28 cellular contexts compared by ENCODE assay signal in the genomic region with DNA sequence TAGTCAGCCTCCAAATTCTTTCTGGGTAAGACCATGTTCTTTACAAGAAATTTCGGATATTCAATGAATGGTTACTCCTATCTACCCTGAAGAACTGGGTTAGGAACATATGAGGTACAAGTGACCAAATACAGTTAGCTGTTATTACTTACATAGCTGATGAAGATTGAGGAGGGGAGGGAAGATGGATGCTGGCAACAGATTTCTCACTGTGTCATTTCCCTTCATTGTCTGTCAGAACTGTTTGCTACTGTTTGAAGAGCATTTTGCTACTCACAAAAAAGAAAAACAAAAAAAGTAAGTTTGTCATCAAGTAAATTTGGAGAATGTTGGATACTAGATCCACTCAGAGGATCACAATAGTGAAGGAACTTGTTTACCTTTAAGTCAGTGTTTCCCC. TPM values are rescaled to one million over a fixed set of nuclear protein-coding genes. Genes with fewer than 3 reads are reported as not detected.
DNase-seq lines count a peak whose midpoint lies in the region; ATAC-seq and TF ChIP-seq lines count a peak whose summit lies in the region.
"Had no signal": no experiment of that assay in that cellular context is flagged by ENCODE, and none has a peak within 500 bp of the region (broad histone marks: within the 10 kb centered on the region; RNA-seq: fewer than 3 reads in every experiment).

No MANE protein-coding gene starts in this region.

- no peak for TF ChIP-seq POLR2A in heart left ventricle (IDR thresholded peaks at IDR 0.05)

- H3K4me3 ChIP-seq in heart left ventricle, result no peak overlapping the region
- H3K4me3 ChIP-seq: MG63, PC-9, SJSA1 had no signal

- DNase-seq in heart left ventricle, result no peak
- no peak for DNase-seq in cardiac septum (ENCODE audit: low spot score)
- peak; percentile 82 for DNase-seq in dermis blood vessel endothelial cell
- DNase-seq in lung microvascular endothelial cell (ENCODE audit: low read depth in 2 of 2), result peak; percentile 64 to 76
- peak; percentile 75 for DNase-seq in pulmonary artery endothelial cell (ENCODE audit: low read depth, low spot score)
- DNase-seq in AG08395 (ENCODE audit: low spot score), result no peak
- no peak for DNase-seq in activated CD4-positive, alpha-beta T cell treated with anti-CD3 and anti-CD28 coated beads for 1 hour
- no peak for DNase-seq in foreskin melanocyte
- DNase-seq: 8988T, ACHN, Calu3, DMS79 treated with DMSO at 0.1 percent for 48 hours, GF-D8, H7, Kasumi-1, MG63, NCI-H1105 treated with DMSO at 0.1 percent for 48 hours, NCI-H146, NCI-H1930, NCI-H2107, NCI-H446, NCI-H524 treated with DMSO at 0.1 percent for 48 hours, PC-9, Right ventricle myocardium superior, RPMI8226 had no signal

- no peaks in the 10 kb centered on the region for H3K9me3 ChIP-seq in heart left ventricle
- H3K9me3 ChIP-seq: MG63, SJSA1 had no signal

- ATAC-seq in heart left ventricle, result no peak
- ATAC-seq: HepG2 had no signal

- WGBS in heart left ventricle, 4 donors, result 66 to 77% (median 70%) methylated on average over 1 of the region's 1 CpG

- H3K27me3 ChIP-seq in heart left ventricle, result no peaks in the 10 kb centered on the region
- H3K27me3 ChIP-seq: MG63, SJSA1 had no signal

- peaks cover 0 to 17% (median 7%) of the 10 kb centered on the region in 12 donors for H3K4me1 ChIP-seq in heart left ventricle

- H3K27ac ChIP-seq in heart left ventricle, result peak overlapping the region in 8 of 12 donors; percentile 20 to 70 (median 40)
- H3K27ac ChIP-seq: HL-60, PC-9, SJSA1 had no signal

- TF ChIP-seq CTCF in heart left ventricle (IDR thresholded peaks at IDR 0.05), result no peak

- H3K36me3 ChIP-seq in heart left ventricle, result no peaks in the 10 kb centered on the region
- H3K36me3 ChIP-seq: MG63, SJSA1 had no signal

- intact Hi-C loops in heart left ventricle (cut with DNase I) (no loop called here), cardiac septum (cut with DNase I) (no loop called here)

RNA-seq across cellular contexts. Expression of gene ENC1, which starts 53.7 kb away (rescaled TPM):
- total RNA-seq in heart left ventricle (10 to 100 TPM in 1 of 9 donors, 1 to 10 TPM in 8; 3.1 to 11.0 (median 5.5) TPM), cardiac septum (6.6 TPM), dermis blood vessel endothelial cell (26.2 and 32.2 TPM in 2 replicates), lung microvascular endothelial cell (11.1 and 29.9 TPM in 2 replicates), pulmonary artery endothelial cell (71.5 and 101 TPM in 2 replicates)
- 1 to 10 TPM; 1.4 to 3.1 TPM for polyA plus RNA-seq in heart left ventricle

Comparison
In these comparisons a context has a peak if more than half of its experiments do, and no peak if none do; other contexts are left out.
1. DNase-seq: peak in dermis blood vessel endothelial cell (single experiment), lung microvascular endothelial cell (2 of 2) and pulmonary artery endothelial cell (single experiment); none in heart left ventricle (0 of 5), cardiac septum (single experiment), AG08395 (single experiment), activated CD4-positive, alpha-beta T cell treated with anti-CD3 and anti-CD28 coated beads for 1 hour (single experiment) and foreskin melanocyte (single experiment).